Comparison of ENCODE assay signal across 1 cellular context in the genomic region with DNA sequence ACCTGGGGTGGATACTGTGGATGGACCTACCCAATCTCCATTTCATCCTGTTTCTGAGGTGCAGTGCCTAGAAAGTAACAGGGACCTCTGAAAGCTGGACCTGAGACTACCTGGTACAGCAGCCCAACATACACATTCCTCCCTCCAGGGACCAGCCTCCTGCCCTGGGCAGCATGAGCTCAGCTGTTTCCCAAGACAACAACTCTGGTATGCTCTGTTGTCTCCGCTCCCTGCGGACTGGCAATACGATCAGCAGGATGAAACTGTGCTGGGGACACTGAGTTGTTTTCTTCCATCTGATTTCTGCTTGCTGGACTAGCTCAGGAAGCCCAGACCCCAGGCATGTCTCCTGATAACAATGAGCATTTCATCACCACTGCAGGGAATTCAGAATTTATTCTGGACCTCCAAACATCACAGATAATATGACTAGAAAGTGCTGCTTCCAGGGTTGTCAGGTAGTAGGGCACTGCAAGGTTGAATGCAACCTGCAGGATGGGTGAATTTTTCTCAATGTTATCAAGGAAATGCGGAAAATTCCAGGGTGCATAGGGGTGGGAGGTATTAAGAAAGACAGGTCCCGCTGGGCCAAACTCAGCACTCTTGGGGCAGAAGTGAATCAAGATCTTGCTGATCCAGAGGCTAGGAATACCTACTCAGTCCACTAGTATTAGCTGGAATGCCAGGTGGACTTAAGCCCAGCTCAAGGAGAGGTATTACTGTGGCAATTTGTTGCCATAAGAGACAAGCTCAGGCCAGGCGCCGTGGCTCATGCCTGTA.
TF ChIP-seq lines count a peak whose summit lies in the region.

No MANE protein-coding gene starts in this region.

TF ChIP-seq in SK-N-SH, 30 proteins besides CTCF, POLR2A, EP300 and RAD21 (continued from another document):
- TF ChIP-seq TAF1 (IDR thresholded peaks at IDR 0.05; ENCODE audit: borderline replicate concordance, low read depth, low read length) (no peak), TCF12 (IDR thresholded peaks at IDR 0.05) (no peak), CHD2 (IDR thresholded peaks at IDR 0.05; ENCODE audit: low read length, partially characterized antibody) (no peak), FOSL2 (IDR thresholded peaks at IDR 0.05; ENCODE audit: borderline replicate concordance, low read depth) (no peak), SMC3 (IDR thresholded peaks at IDR 0.05; ENCODE audit: low read depth, low read length) (no peak), NRF1 (IDR thresholded peaks at IDR 0.05; ENCODE audit: low read depth, low read length) (no peak), RCOR1 (IDR thresholded peaks at IDR 0.05; ENCODE audit: low read length) (no peak), FOXM1 (IDR thresholded peaks at IDR 0.05; ENCODE audit: low read depth) (no peak), MXI1 (IDR thresholded peaks at IDR 0.05; ENCODE audit: low read depth, low read length) (no peak), ELF1 (IDR thresholded peaks at IDR 0.05) (no peak), EZH2phosphoT487 (IDR thresholded peaks at IDR 0.05; ENCODE audit: borderline replicate concordance, low read depth) (no peak), FOXJ3 (CRISPR knock-in tag; IDR thresholded peaks at IDR 0.05) (no peak), GABPA (IDR thresholded peaks at IDR 0.05; ENCODE audit: low read depth) (no peak), TEAD4 (IDR thresholded peaks at IDR 0.05; ENCODE audit: borderline replicate concordance, insufficient read depth) (no peak), NFIC (IDR thresholded peaks at IDR 0.05; ENCODE audit: borderline replicate concordance) (no peak)
- TF ChIP-seq, protein P1, sequence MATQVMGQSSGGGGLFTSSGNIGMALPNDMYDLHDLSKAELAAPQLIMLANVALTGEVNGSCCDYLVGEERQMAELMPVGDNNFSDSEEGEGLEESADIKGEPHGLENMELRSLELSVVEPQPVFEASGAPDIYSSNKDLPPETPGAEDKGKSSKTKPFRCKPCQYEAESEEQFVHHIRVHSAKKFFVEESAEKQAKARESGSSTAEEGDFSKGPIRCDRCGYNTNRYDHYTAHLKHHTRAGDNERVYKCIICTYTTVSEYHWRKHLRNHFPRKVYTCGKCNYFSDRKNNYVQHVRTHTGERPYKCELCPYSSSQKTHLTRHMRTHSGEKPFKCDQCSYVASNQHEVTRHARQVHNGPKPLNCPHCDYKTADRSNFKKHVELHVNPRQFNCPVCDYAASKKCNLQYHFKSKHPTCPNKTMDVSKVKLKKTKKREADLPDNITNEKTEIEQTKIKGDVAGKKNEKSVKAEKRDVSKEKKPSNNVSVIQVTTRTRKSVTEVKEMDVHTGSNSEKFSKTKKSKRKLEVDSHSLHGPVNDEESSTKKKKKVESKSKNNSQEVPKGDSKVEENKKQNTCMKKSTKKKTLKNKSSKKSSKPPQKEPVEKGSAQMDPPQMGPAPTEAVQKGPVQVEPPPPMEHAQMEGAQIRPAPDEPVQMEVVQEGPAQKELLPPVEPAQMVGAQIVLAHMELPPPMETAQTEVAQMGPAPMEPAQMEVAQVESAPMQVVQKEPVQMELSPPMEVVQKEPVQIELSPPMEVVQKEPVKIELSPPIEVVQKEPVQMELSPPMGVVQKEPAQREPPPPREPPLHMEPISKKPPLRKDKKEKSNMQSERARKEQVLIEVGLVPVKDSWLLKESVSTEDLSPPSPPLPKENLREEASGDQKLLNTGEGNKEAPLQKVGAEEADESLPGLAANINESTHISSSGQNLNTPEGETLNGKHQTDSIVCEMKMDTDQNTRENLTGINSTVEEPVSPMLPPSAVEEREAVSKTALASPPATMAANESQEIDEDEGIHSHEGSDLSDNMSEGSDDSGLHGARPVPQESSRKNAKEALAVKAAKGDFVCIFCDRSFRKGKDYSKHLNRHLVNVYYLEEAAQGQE (IDR thresholded peaks at IDR 0.05; ENCODE audit: low read depth, low read length) = no peak
- TF ChIP-seq, protein P2, sequence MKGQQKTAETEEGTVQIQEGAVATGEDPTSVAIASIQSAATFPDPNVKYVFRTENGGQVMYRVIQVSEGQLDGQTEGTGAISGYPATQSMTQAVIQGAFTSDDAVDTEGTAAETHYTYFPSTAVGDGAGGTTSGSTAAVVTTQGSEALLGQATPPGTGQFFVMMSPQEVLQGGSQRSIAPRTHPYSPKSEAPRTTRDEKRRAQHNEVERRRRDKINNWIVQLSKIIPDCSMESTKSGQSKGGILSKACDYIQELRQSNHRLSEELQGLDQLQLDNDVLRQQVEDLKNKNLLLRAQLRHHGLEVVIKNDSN (IDR thresholded peaks at IDR 0.05; ENCODE audit: borderline replicate concordance, low read depth) = no peak
- TF ChIP-seq, protein P3, sequence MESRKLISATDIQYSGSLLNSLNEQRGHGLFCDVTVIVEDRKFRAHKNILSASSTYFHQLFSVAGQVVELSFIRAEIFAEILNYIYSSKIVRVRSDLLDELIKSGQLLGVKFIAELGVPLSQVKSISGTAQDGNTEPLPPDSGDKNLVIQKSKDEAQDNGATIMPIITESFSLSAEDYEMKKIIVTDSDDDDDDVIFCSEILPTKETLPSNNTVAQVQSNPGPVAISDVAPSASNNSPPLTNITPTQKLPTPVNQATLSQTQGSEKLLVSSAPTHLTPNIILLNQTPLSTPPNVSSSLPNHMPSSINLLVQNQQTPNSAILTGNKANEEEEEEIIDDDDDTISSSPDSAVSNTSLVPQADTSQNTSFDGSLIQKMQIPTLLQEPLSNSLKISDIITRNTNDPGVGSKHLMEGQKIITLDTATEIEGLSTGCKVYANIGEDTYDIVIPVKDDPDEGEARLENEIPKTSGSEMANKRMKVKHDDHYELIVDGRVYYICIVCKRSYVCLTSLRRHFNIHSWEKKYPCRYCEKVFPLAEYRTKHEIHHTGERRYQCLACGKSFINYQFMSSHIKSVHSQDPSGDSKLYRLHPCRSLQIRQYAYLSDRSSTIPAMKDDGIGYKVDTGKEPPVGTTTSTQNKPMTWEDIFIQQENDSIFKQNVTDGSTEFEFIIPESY (IDR thresholded peaks at IDR 0.05; ENCODE audit: borderline replicate concordance, low read depth) = no peak
- TF ChIP-seq, protein P4, sequence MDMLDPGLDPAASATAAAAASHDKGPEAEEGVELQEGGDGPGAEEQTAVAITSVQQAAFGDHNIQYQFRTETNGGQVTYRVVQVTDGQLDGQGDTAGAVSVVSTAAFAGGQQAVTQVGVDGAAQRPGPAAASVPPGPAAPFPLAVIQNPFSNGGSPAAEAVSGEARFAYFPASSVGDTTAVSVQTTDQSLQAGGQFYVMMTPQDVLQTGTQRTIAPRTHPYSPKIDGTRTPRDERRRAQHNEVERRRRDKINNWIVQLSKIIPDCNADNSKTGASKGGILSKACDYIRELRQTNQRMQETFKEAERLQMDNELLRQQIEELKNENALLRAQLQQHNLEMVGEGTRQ (IDR thresholded peaks at IDR 0.05; ENCODE audit: borderline replicate concordance, low read depth, low read length) = no peak
